Comparison of ENCODE assay signal across 20 cellular contexts in genomic region chrX:102085706-102086105, GRCh38. TPM values are rescaled to one million over a fixed set of nuclear protein-coding genes. Genes with fewer than 3 reads are reported as not detected.
DNase-seq lines count a peak whose midpoint lies in the region; TF ChIP-seq lines count a peak whose summit lies in the region.
"Had no signal": no experiment of that assay in that cellular context is flagged by ENCODE, and none has a peak within 500 bp of the region (broad histone marks: within the 10 kb centered on the region; RNA-seq: fewer than 3 reads in every experiment).

No MANE protein-coding gene starts in this region.

- H3K27me3 ChIP-seq in GM06990 (replicated peaks; ENCODE audit: control insufficient read depth, insufficient read depth, low read length) = no peaks in the 10 kb centered on the region
- H3K27me3 ChIP-seq: cardiac muscle cell, gastroesophageal sphincter, testis had no signal

- no peak overlapping the region for H3K4me3 ChIP-seq in GM06990 (replicated peaks; ENCODE audit: low read depth, low read length)
- no peak overlapping the region for H3K4me3 ChIP-seq in choroid plexus epithelial cell (ENCODE audit: low read depth, low read length)
- H3K4me3 ChIP-seq: cardiac muscle cell, gastroesophageal sphincter, right atrium auricular region, testis had no signal

- TF ChIP-seq CTCF in GM06990 (IDR thresholded peaks at IDR 0.05; ENCODE audit: insufficient read depth, low read length, poor library complexity, severe bottlenecking) (peak; percentile 4), choroid plexus epithelial cell (conservative IDR thresholded peaks at IDR 0.05; ENCODE audit: low read depth, low read length) (no peak)

- DNase-seq in DMS 273 (lab: John Stamatoyannopoulos, UW; ENCODE audit: unreplicated experiment) (peak; percentile 9), DMS 273 treated with DMSO at 0.1 percent for 48 hours (lab: John Stamatoyannopoulos, UW) (no peak), GM06990 (ENCODE audit: extremely low read depth, insufficient read length) (no peak), NCI-H460 (ENCODE audit: extremely low read depth, low read depth) (peak; percentile 5), choroid plexus epithelial cell (ENCODE audit: low read depth) (peak; percentile 1), superior temporal gyrus (ENCODE audit: extremely low spot score) (no peak), NCI-H1436 (lab: John Stamatoyannopoulos, UW) (no peak), foreskin melanocyte (no peak)
- DNase-seq: 8988T; activated naive CD8-positive, alpha-beta T cell treated with anti-CD3 and anti-CD28 coated beads, Interleukin-2, amount 10 ng/mL, durations not matched to agents 7 days and 5 days; activated T-cell treated with anti-CD3 and anti-CD28 coated beads for 4 hours; CD4-positive, alpha-beta memory T cell; NCI-H1105 treated with DMSO at 0.1 percent for 48 hours; nephron progenitor cell; stimulated activated CD4-positive, alpha-beta T cell treated with anti-CD3 and anti-CD28 coated beads, Interleukin-2, amount 100 ng/mL, for 24 hours; testis had no signal

- H3K36me3 ChIP-seq in GM06990 (ENCODE audit: control insufficient read depth, insufficient read depth, low read length) = no peaks in the 10 kb centered on the region
- H3K36me3 ChIP-seq: cardiac muscle cell, gastroesophageal sphincter, right atrium auricular region had no signal

RNA-seq across cellular contexts. Expression of gene TCEAL2, which starts 39.8 kb away (rescaled TPM):
- total RNA-seq in NCI-H460 (2014; rRNA removed; shearing (Covaris generic)) = not detected in 2 replicates
- not detected in 2 replicates for polyA plus RNA-seq in NCI-H460 (2014; cell fraction: nucleus; rRNA removed)

RNA-seq across cellular contexts. Expression of gene TCEAL6, which starts 56.6 kb away (rescaled TPM):
- total RNA-seq in NCI-H460 (2014; rRNA removed; shearing (Covaris generic)) = not detected in 2 replicates
- not detected in 2 replicates for polyA plus RNA-seq in NCI-H460 (2014; cell fraction: nucleus; rRNA removed)
- total RNA-seq: activated naive CD8-positive, alpha-beta T cell treated with anti-CD3 and anti-CD28 coated beads, Interleukin-2, amount 10 ng/mL, durations not matched to agents 7 days and 5 days; cardiac muscle cell; CD4-positive, alpha-beta memory T cell; T-cell had no signal
- polyA plus RNA-seq: cardiac muscle cell; CD4-positive, alpha-beta memory T cell had no signal

Comparison
In these comparisons a context has a peak if more than half of its experiments do, and no peak if none do; other contexts are left out.
1. DNase-seq: peak in DMS 273 (single experiment), NCI-H460 (single experiment) and choroid plexus epithelial cell (single experiment); none in DMS 273 treated with DMSO at 0.1 percent for 48 hours (single experiment), GM06990 (single experiment), superior temporal gyrus (single experiment), NCI-H1436 (single experiment) and foreskin melanocyte (single experiment).